In genomic region chr2:105398522-105399206, GRCh38 we compare ENCODE assay signal across 8 cellular contexts. TPM values are rescaled to one million over a fixed set of nuclear protein-coding genes. Genes with fewer than 3 reads are reported as not detected.
DNase-seq lines count a peak whose midpoint lies in the region; ATAC-seq, FAIRE-seq and TF ChIP-seq lines count a peak whose summit lies in the region.

Gene FHL2, minus strand, starts transcription at chr2:105399051. Its CDS starts 12,535 bp downstream, at chr2:105386516.

- no peak within 1 kb of the TSS for H3K27ac Mint-ChIP-seq in activated T-helper 17 cell treated with anti-CD3 and anti-CD28 coated beads, Interleukin-2, amount 50 U/mL, for 72 hours
- H3K27ac Mint-ChIP-seq in nephron progenitor cell, result no peak within 1 kb of the TSS

- H3K4me3 Mint-ChIP-seq in activated T-helper 17 cell treated with anti-CD3 and anti-CD28 coated beads, Interleukin-2, amount 50 U/mL, for 72 hours, result peak within 1 kb of the TSS; percentile 73
- peak within 1 kb of the TSS; percentile 91 for H3K4me3 Mint-ChIP-seq in nephron progenitor cell

- WGBS in stomach, 5 donors, result 1% methylated on average over 37 to 61 of the region's 61 CpGs

- peaks cover 23 to 48% (median 45%) of the 10 kb centered on the region in 4 donors for H3K4me1 ChIP-seq in stomach

- DNase-seq in COLO668 (lab: John Stamatoyannopoulos, UW; ENCODE audit: unreplicated experiment), result peak; percentile 88
- DNase-seq in RCC 7860 (ENCODE audit: low spot score), result peak; percentile 73
- peak; percentile 87 for DNase-seq in fibroblast of pulmonary artery (ENCODE audit: low read depth)
- peak; percentile 82 for DNase-seq in nephron progenitor cell
- peak; percentile 73 for DNase-seq in stomach

- TF ChIP-seq POLR2A in stomach (IDR thresholded peaks at IDR 0.05), result peak in 1 of 4 donors; percentile 65

- ATAC-seq in GM19438 (IDR thresholded peaks at IDR 0.05; ENCODE audit: low read depth, unreplicated experiment) (peak; percentile 99), HG03521 (IDR thresholded peaks at IDR 0.05; ENCODE audit: unreplicated experiment) (peak; percentile 100)
- peak; percentile 93 for ATAC-seq in activated T-helper 17 cell treated with anti-CD3 and anti-CD28 coated beads, Interleukin-2, amount 50 U/mL, for 72 hours (replicated peaks)

- H3K27ac ChIP-seq in stomach, result peak within 1 kb of the TSS; percentile 91 to 96 (median 96)

- H3K4me3 ChIP-seq in fibroblast of pulmonary artery (replicated peaks; ENCODE audit: low read depth, low read length), result peak within 1 kb of the TSS; percentile 96
- peak within 1 kb of the TSS; percentile 61 to 87 (median 76) for H3K4me3 ChIP-seq in stomach

- FAIRE-seq in RCC 7860 (lab: Jason Lieb, UNC), result no peak

- H3K9me3 ChIP-seq in stomach, result no peaks in the 10 kb centered on the region

- peak; percentile 12 for TF ChIP-seq CTCF in fibroblast of pulmonary artery (IDR thresholded peaks at IDR 0.05; ENCODE audit: low read length, missing control alignments)
- peak; percentile 23 for TF ChIP-seq CTCF in nephron progenitor cell (IDR thresholded peaks at IDR 0.05)
- peak in 4 of 7 experiments; percentile 20 to 68 (median 54) for TF ChIP-seq CTCF in stomach (IDR thresholded peaks at IDR 0.05)

- H3K27me3 ChIP-seq in stomach, result peaks cover 0 to 31% (median 11%) of the 10 kb centered on the region in 3 donors

- no peak for TF ChIP-seq EP300 in stomach (IDR thresholded peaks at IDR 0.05)

- intact Hi-C loops in stomach (cut with DNase I; ENCODE audit: low total_unique reads), result no loop called here

- peaks cover 19% of the 10 kb centered on the region for H3K27me3 Mint-ChIP-seq in activated T-helper 17 cell treated with anti-CD3 and anti-CD28 coated beads, Interleukin-2, amount 50 U/mL, for 72 hours
- peaks cover 13% of the 10 kb centered on the region for H3K27me3 Mint-ChIP-seq in nephron progenitor cell (ENCODE audit: low read depth, poor library complexity)

- H3K36me3 ChIP-seq in stomach, result no peaks in the 10 kb centered on the region

- H3K9me3 Mint-ChIP-seq in activated T-helper 17 cell treated with anti-CD3 and anti-CD28 coated beads, Interleukin-2, amount 50 U/mL, for 72 hours, result no peaks in the 10 kb centered on the region
- peaks cover 7% of the 10 kb centered on the region for H3K9me3 Mint-ChIP-seq in nephron progenitor cell

- H3K36me3 Mint-ChIP-seq in activated T-helper 17 cell treated with anti-CD3 and anti-CD28 coated beads, Interleukin-2, amount 50 U/mL, for 72 hours (ENCODE audit: low read depth), result no peaks in the 10 kb centered on the region
- H3K36me3 Mint-ChIP-seq in nephron progenitor cell (ENCODE audit: low read depth), result peaks cover 21% of the 10 kb centered on the region

- H3K4me1 Mint-ChIP-seq in activated T-helper 17 cell treated with anti-CD3 and anti-CD28 coated beads, Interleukin-2, amount 50 U/mL, for 72 hours, result peaks cover 4% of the 10 kb centered on the region
- peaks cover 46% of the 10 kb centered on the region for H3K4me1 Mint-ChIP-seq in nephron progenitor cell

RNA-seq across cellular contexts. Expression of gene FHL2, which starts in this region (rescaled TPM):
- total RNA-seq in activated T-helper 17 cell treated with anti-CD3 and anti-CD28 coated beads, Interleukin-2, amount 50 U/mL, for 72 hours, result 1 to 10 TPM; 2.2 to 2.3 TPM
- total RNA-seq in stomach, result 100 to 1,000 TPM in 1 of 5 donors, 10 to 100 TPM in 4; 42.3 to 118 (median 57.1) TPM
- 100 to 1,000 TPM in 1 of 3 donors, 10 to 100 TPM in 2; 45.7 to 240 (median 84.2) TPM for polyA plus RNA-seq in stomach

Comparison
In these comparisons a context has a peak if more than half of its experiments do, and no peak if none do; other contexts are left out.
1. Peak in every context shown above with its lines: DNase-seq, ATAC-seq, H3K4me3 ChIP-seq and H3K27ac ChIP-seq.
2. RNA of gene FHL2 (total RNA-seq): 42.3 to 118 TPM in stomach; 2.2 to 2.3 TPM in activated T-helper 17 cell treated with anti-CD3 and anti-CD28 coated beads, Interleukin-2, amount 50 U/mL, for 72 hours; every median in the first group is over 10 times any median in the second.